In genomic region chr17:1709403-1709891, GRCh38 we compare ENCODE assay signal across 8 cellular contexts. TPM values are rescaled to one million over a fixed set of nuclear protein-coding genes. Genes with fewer than 3 reads are reported as not detected.
A peak's percentile ranks its signal among the peaks of the same experiment; 100 is the strongest.
DNase-seq lines count a peak whose midpoint lies in the region; ATAC-seq and TF ChIP-seq lines count a peak whose summit lies in the region.

No MANE protein-coding gene starts in this region.

- peak overlapping the region; percentile 73 to 74 (median 74) for H3K4me3 Mint-ChIP-seq in nephron

- no peaks in the 10 kb centered on the region for H3K9me3 Mint-ChIP-seq in nephron

- no peaks in the 10 kb centered on the region for H3K27me3 ChIP-seq in BE2C
- no peaks in the 10 kb centered on the region for H3K27me3 ChIP-seq in PC-9 (ENCODE audit: insufficient read depth, low read depth)

- no peaks in the 10 kb centered on the region for H3K36me3 ChIP-seq in BE2C
- H3K36me3 ChIP-seq in PC-9 (ENCODE audit: low read depth): 0 out of 2 replicates have a peak, but pooled peaks cover 14% of the 10 kb centered on the region

- no peak for DNase-seq in BE2C
- no peak for DNase-seq in PC-9
- no peak for DNase-seq in stimulated activated CD4-positive, alpha-beta T cell treated with anti-CD3 and anti-CD28 coated beads, Interleukin-4, amount 100 ng/mL, for 4 hours
- no peak for DNase-seq in Ammon's horn (ENCODE audit: low spot score)
- no peak for DNase-seq in RPMI8226

- H3K9me2 ChIP-seq in PC-9 (ENCODE audit: insufficient read depth): no peaks in the 10 kb centered on the region

- H3K27ac Mint-ChIP-seq in nephron: no peak overlapping the region

- H3K36me3 Mint-ChIP-seq in nephron (ENCODE audit: low read depth): peaks cover 8% of the 10 kb centered on the region

- no peak overlapping the region for H2AFZ ChIP-seq in PC-9

- H3K79me2 ChIP-seq in PC-9 (ENCODE audit: low read depth): peaks cover 20% of the 10 kb centered on the region

- H3K27me3 Mint-ChIP-seq in nephron (ENCODE audit: low read depth): no peaks in the 10 kb centered on the region

- H4K20me1 ChIP-seq in PC-9 (ENCODE audit: insufficient read depth): peaks cover 4% of the 10 kb centered on the region; the same call in 1 of the 2 replicates

- H3K4me1 Mint-ChIP-seq in nephron: peaks cover 38% of the 10 kb centered on the region

- H3F3A ChIP-seq in PC-9 (ENCODE audit: insufficient read depth, low read depth): peaks cover 26% of the 10 kb centered on the region

- ATAC-seq in esophagus mucosa: peak; percentile 24
- no peak for ATAC-seq in GM18870 (IDR thresholded peaks at IDR 0.05; ENCODE audit: unreplicated experiment)

- POLR2A ChIA-PET in PC-9 (lab: Charles Lee; ENCODE audit: unreplicated experiment): interaction anchor here (0.5 to 0.6 kb wide), 2 partner anchors 23 to 41 kb away, joined by 3 read pairs; no protein-coding TSS in a partner anchor

- no peak overlapping the region for H3K27ac ChIP-seq in PC-9

- H3K4me1 ChIP-seq in BE2C: peaks cover 3% of the 10 kb centered on the region; the same call in 1 of the 2 replicates
- H3K4me1 ChIP-seq in PC-9 (replicated peaks; ENCODE audit: insufficient read depth): peaks cover 18% of the 10 kb centered on the region

- BruUV-seq in PC-9 (replicated peaks; lab: Mats Ljungman, UMichigan): no TSS peak

- H3K4me2 ChIP-seq in PC-9: peak overlapping the region; percentile 83

- H3K9me3 ChIP-seq in BE2C (no peaks in the 10 kb centered on the region), PC-9 (ENCODE audit: insufficient read depth, low read depth) (no peaks in the 10 kb centered on the region)

- CTCF ChIA-PET in PC-9 (lab: Charles Lee): interaction anchor here (1.0 kb wide), 1 partner anchor 25 kb away, joined by 3 read pairs; no protein-coding TSS in a partner anchor

- H3K4me3 ChIP-seq in BE2C (ENCODE audit: low read depth, low read length): peak overlapping the region; percentile 53
- H3K4me3 ChIP-seq in PC-9: peak overlapping the region; percentile 70

- intact Hi-C loops in PC-9 (cut with micrococcal nuclease; ENCODE audit: unreplicated experiment): no loop called here

- no peak for TF ChIP-seq CTCF in BE2C (IDR thresholded peaks at IDR 0.05; ENCODE audit: low read depth, low read length)
- no peak for TF ChIP-seq CTCF in PC-9 (conservative IDR thresholded peaks at IDR 0.05)
- no peak for TF ChIP-seq CTCF in nephron (IDR thresholded peaks at IDR 0.05; ENCODE audit: unreplicated experiment in 3 of 3)

RNA-seq across cellular contexts. Expression of gene TLCD2, which starts 0.7 kb away (rescaled TPM):
- 0.15 TPM for polyA plus RNA-seq in BE2C (2012; ENCODE audit: insufficient read depth, insufficient read length, low read depth)
- total RNA-seq in PC-9 (2021) (6.1 and 6.7 TPM in 2 replicates), esophagus mucosa (10.9 TPM)

RNA-seq across cellular contexts. Expression of gene WDR81, which starts 15.1 kb away (rescaled TPM):
- polyA plus RNA-seq in BE2C (2012; ENCODE audit: insufficient read depth, insufficient read length, low read depth): 11.3 TPM
- 20.2 and 20.5 TPM in 2 replicates for total RNA-seq in PC-9 (2021)
- total RNA-seq in esophagus mucosa: 10.2 TPM

RNA-seq across cellular contexts. Expression of gene PRPF8, which starts 24.8 kb away (rescaled TPM):
- polyA plus RNA-seq in BE2C (2012; ENCODE audit: insufficient read depth, insufficient read length, low read depth): 679 TPM
- 437 and 496 TPM in 2 replicates for total RNA-seq in PC-9 (2021)
- total RNA-seq in esophagus mucosa: 171 TPM

RNA-seq across cellular contexts. Expression of gene SERPINF2, which starts 33.2 kb away (rescaled TPM):
- 0.19 TPM for polyA plus RNA-seq in BE2C (2012; ENCODE audit: insufficient read depth, insufficient read length, low read depth)
- total RNA-seq in PC-9 (2021) (9.5 and 10.5 TPM in 2 replicates), esophagus mucosa (2.7 TPM)

RNA-seq across cellular contexts. Expression of gene SERPINF1, which starts 52.4 kb away (rescaled TPM):
- 15.1 TPM for polyA plus RNA-seq in BE2C (2012; ENCODE audit: insufficient read depth, insufficient read length, low read depth)
- total RNA-seq in PC-9 (2021) (0.57 and 0.75 TPM in 2 replicates), esophagus mucosa (28.4 TPM)
